In the genomic region with DNA sequence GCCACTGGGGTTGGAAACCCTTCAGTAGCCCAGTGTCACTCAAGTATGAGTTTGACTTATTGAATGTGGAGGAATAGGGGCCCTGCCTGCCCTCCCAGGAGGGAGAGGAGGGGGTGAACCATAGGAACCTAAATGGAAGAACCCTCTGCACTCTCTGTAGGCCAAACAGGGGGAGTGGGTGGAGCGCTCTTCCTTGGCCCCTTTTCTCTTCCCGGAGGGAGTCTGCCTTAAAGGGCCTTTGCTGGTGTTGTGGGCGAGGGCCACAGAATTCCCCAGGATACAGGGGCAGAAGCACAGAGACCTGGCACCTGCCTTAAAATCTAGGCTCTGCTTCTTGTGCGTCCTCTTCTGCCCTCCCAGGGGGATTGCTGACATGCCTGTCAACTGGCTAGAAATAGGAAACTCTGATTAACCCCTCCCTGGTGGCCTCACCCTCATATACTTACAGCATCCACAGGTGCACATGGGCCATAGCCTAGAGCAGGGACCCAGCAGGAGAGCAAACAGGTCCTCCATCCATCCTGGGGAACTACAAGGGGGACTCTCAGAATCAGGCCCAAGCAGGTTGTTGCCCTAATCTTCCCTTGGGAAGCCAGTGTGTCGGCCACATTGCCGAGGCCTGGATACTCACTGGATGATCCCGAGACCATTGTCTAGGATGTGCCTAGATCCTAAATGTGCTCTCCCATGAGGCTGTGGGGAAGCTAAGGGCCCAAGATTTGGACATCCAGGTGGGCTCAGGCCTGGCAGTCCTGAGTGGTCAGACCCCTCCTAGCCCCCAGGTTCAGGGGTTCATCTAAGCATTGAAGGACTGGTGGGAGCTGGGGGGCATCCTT, we compare ENCODE assay signal across 8 cellular contexts. TPM values are rescaled to one million over a fixed set of nuclear protein-coding genes. Genes with fewer than 3 reads are reported as not detected.
A peak's percentile ranks its signal among the peaks of the same experiment; 100 is the strongest.
DNase-seq lines count a peak whose midpoint lies in the region; ATAC-seq and TF ChIP-seq lines count a peak whose summit lies in the region.

No MANE protein-coding gene starts in this region.

- peak in 1 of 5 donors; percentile 33 for DNase-seq in heart left ventricle
- DNase-seq in left cardiac atrium = no peak
- DNase-seq in choroid plexus epithelial cell (ENCODE audit: low read depth) = no peak
- DNase-seq in uterus = no peak
- no peak for DNase-seq in NCI-H187 (lab: John Stamatoyannopoulos, UW)
- no peak for DNase-seq in NCI-H1092 (lab: John Stamatoyannopoulos, UW)

- no peak for ATAC-seq in heart left ventricle
- no peak for ATAC-seq in left cardiac atrium
- ATAC-seq in HG02571 (IDR thresholded peaks at IDR 0.05; ENCODE audit: unreplicated experiment) = no peak

- WGBS in heart left ventricle, 4 donors = 28 to 42% (median 37%) methylated on average over 5 to 7 of the region's 7 CpGs

- peak overlapping the region; percentile 1 to 97 (median 86) for H3K4me3 ChIP-seq in heart left ventricle
- H3K4me3 ChIP-seq in choroid plexus epithelial cell (ENCODE audit: low read depth, low read length) = peak overlapping the region; percentile 85
- peak overlapping the region; percentile 53 to 99 for H3K4me3 ChIP-seq in muscle layer of colon (ENCODE audit: low read depth in 1 of 2, low read length in 2 of 2)
- peak overlapping the region; percentile 54 to 81 for H3K4me3 ChIP-seq in uterus

- TF ChIP-seq POLR2A in heart left ventricle (IDR thresholded peaks at IDR 0.05) (no peak), uterus (IDR thresholded peaks at IDR 0.05) (no peak)

- H3K9ac ChIP-seq in muscle layer of colon (ENCODE audit: low read length) = peak overlapping the region; percentile 49

- H3K36me3 ChIP-seq in heart left ventricle (peaks cover 0 to 18% (median 12%) of the 10 kb centered on the region in 9 donors), muscle layer of colon (ENCODE audit: insufficient read depth, low read length) (peaks cover 28% of the 10 kb centered on the region), uterus (no peaks in the 10 kb centered on the region)

- H3K4me1 ChIP-seq in heart left ventricle (peaks cover 38 to 72% (median 60%) of the 10 kb centered on the region in 12 donors), muscle layer of colon (ENCODE audit: insufficient read depth, low read length) (peaks cover 63% of the 10 kb centered on the region), uterus (peaks cover 0 to 41% of the 10 kb centered on the region in 2 donors)

- H3K27me3 ChIP-seq in heart left ventricle (no peaks in the 10 kb centered on the region), muscle layer of colon (ENCODE audit: control insufficient read depth in 1 of 2, insufficient read depth in 2 of 2, low read length in 2 of 2) (no peaks in the 10 kb centered on the region), uterus (no peaks in the 10 kb centered on the region)

- H3K27ac ChIP-seq in heart left ventricle = peak overlapping the region in 11 of 12 donors; percentile 72 to 100 (median 99)
- peak overlapping the region; percentile 96 for H3K27ac ChIP-seq in muscle layer of colon (ENCODE audit: low read depth, low read length)
- peak overlapping the region; percentile 97 to 100 for H3K27ac ChIP-seq in uterus

- intact Hi-C loops in heart left ventricle (cut with DNase I) (loop anchor here in 6 of 10 donors (2.0 to 10.0 kb wide), 7 partner anchors 27 to 143 kb away; partner anchors contain the start of genes ARL3 (in 3 of the 6), SFXN2 (in 3 of the 6), ACTR1A (in 2 of the 6) and SUFU (in 2 of the 6)), left cardiac atrium (cut with DNase I) (loop anchor here (5.0 kb wide), 1 partner anchor 50 kb away; no protein-coding TSS in a partner anchor), uterus (cut with DNase I; ENCODE audit: low total_unique reads) (no loop called here)

- TF ChIP-seq CTCF in heart left ventricle (IDR thresholded peaks at IDR 0.05) (no peak), choroid plexus epithelial cell (conservative IDR thresholded peaks at IDR 0.05; ENCODE audit: low read depth, low read length) (no peak), uterus (IDR thresholded peaks at IDR 0.05) (no peak)

- H3K9me3 ChIP-seq in heart left ventricle (no peaks in the 10 kb centered on the region), muscle layer of colon (ENCODE audit: low read length) (no peaks in the 10 kb centered on the region), uterus (no peaks in the 10 kb centered on the region)

RNA-seq across cellular contexts. Expression of gene TRIM8, which starts 3.4 kb away (rescaled TPM):
- total RNA-seq in heart left ventricle = 100 to 1,000 TPM in 6 of 9 donors, 10 to 100 TPM in 3; 91.5 to 225 (median 107) TPM
- polyA plus RNA-seq in heart left ventricle = 10 to 100 TPM; 38.9 to 94.6 TPM
- 100 to 1,000 TPM; 104 to 108 TPM for total RNA-seq in left cardiac atrium
- total RNA-seq in uterus = 100 to 1,000 TPM in 2 of 4 donors, 10 to 100 TPM in 2; 71.2 to 119 (median 102) TPM
